Comparison of ENCODE assay signal across 11 cellular contexts in the genomic region with DNA sequence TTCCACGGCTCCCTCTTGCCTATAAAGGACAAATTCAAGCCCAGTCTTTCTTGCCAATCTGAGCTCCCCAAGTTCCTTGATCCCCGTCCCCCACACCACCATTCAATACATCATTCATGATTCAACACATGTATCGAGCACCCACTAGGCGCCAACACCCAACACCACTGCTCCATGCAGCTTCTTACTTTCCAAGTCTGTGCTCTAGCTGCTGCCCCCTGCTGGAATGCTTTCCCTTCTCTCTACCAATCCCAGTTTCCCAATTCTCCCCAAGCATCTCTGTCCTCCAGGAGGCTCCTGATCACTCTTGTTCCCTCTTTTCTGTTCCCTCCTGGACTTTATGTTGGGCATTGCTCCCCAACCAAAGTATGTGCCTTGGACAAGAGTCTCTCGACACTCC.
DNase-seq lines count a peak whose midpoint lies in the region; ATAC-seq, FAIRE-seq and TF ChIP-seq lines count a peak whose summit lies in the region.
"Had no signal": no experiment of that assay in that cellular context is flagged by ENCODE, and none has a peak within 500 bp of the region (broad histone marks: within the 10 kb centered on the region; RNA-seq: fewer than 3 reads in every experiment).

No MANE protein-coding gene starts in this region.

- H3K4me1 ChIP-seq in endothelial cell of umbilical vein (ENCODE audit: control insufficient read depth, extremely low read depth, insufficient read depth, low read length) (peaks cover 13% of the 10 kb centered on the region), subcutaneous abdominal adipose tissue (ENCODE audit: control insufficient read depth in 5 of 5, insufficient read depth in 5 of 5, low read length in 5 of 5) (peaks cover 20 to 76% (median 63%) of the 10 kb centered on the region in 5 donors)

- H2AFZ ChIP-seq in endothelial cell of umbilical vein (ENCODE audit: low read depth, low read length) = no peak overlapping the region

- H3K36me3 ChIP-seq in MG63 (no peaks in the 10 kb centered on the region), endothelial cell of umbilical vein (ENCODE audit: control insufficient read depth in 2 of 2, extremely low read depth in 1 of 2, insufficient read depth in 2 of 2, low read length in 2 of 2) (no peaks in the 10 kb centered on the region), subcutaneous abdominal adipose tissue (ENCODE audit: control insufficient read depth in 5 of 5, insufficient read depth in 5 of 5, low read length in 5 of 5) (peaks cover 0 to 2% (median 0%) of the 10 kb centered on the region in 5 donors)

- no peaks in the 10 kb centered on the region for H4K20me1 ChIP-seq in endothelial cell of umbilical vein (replicated peaks; ENCODE audit: control insufficient read depth, extremely low read depth, insufficient read depth, low read length)

- H3K27ac Mint-ChIP-seq in T-helper 2 cell treated with Interferon-gamma antibody and Interleukin-4, amounts not matched to agents 5 μg/mL and 100 μg/mL, for 36 hours = peak overlapping the region; percentile 9

- peak; percentile 43 to 51 for TF ChIP-seq CTCF in endothelial cell of umbilical vein (IDR thresholded peaks at IDR 0.05; ENCODE audit: extremely low read depth in 1 of 2, insufficient read depth in 1 of 2, low read depth in 1 of 2, low read length in 2 of 2)

- H3K9me3 Mint-ChIP-seq in T-helper 2 cell treated with Interferon-gamma antibody and Interleukin-4, amounts not matched to agents 5 μg/mL and 100 μg/mL, for 36 hours = no peaks in the 10 kb centered on the region
- H3K9me3 Mint-ChIP-seq: central memory CD8-positive, alpha-beta T cell had no signal

- intact Hi-C loops in endothelial cell of umbilical vein (cut with micrococcal nuclease) = loop anchor here (1.0 kb wide), 1 partner anchor 67 kb away; no protein-coding TSS in a partner anchor

- no peaks in the 10 kb centered on the region for H3K9me1 ChIP-seq in endothelial cell of umbilical vein (replicated peaks; ENCODE audit: control insufficient read depth, extremely low read depth, insufficient read depth, low read length)

- no peak for ATAC-seq in HG03139 (IDR thresholded peaks at IDR 0.05; ENCODE audit: unreplicated experiment)
- no peak for ATAC-seq in GM21381 (IDR thresholded peaks at IDR 0.05; ENCODE audit: unreplicated experiment)

- FAIRE-seq in endothelial cell of umbilical vein (lab: Jason Lieb, UNC) = peak; percentile 72
- FAIRE-seq: G401.6 had no signal

- H3K27ac ChIP-seq in endothelial cell of umbilical vein (ENCODE audit: insufficient read depth, low read depth, low read length) (no peak overlapping the region), subcutaneous abdominal adipose tissue (ENCODE audit: low read depth, low read length) (peak overlapping the region; percentile 71)

- H3K9me3 ChIP-seq in MG63 (no peaks in the 10 kb centered on the region), endothelial cell of umbilical vein (replicated peaks; ENCODE audit: control insufficient read depth, insufficient read depth, low read length) (no peaks in the 10 kb centered on the region), subcutaneous abdominal adipose tissue (ENCODE audit: control insufficient read depth in 5 of 5, low read length in 5 of 5) (no peaks in the 10 kb centered on the region)

- TF ChIP-seq POLR2A in endothelial cell of umbilical vein (IDR thresholded peaks at IDR 0.05; ENCODE audit: low read depth, low read length) = no peak

- H3K79me2 ChIP-seq in endothelial cell of umbilical vein (ENCODE audit: control insufficient read depth, insufficient read depth, low read length) = no peaks in the 10 kb centered on the region

- DNase-seq in T-helper 2 cell treated with Interferon-gamma antibody and Interleukin-4, amounts not matched to agents 5 μg/mL and 100 μg/mL, for 36 hours (ENCODE audit: low spot score) = no peak
- DNase-seq in T-helper 2 cell (no peak), MG63 (peak; percentile 38), endothelial cell of umbilical vein (ENCODE audit: low read depth, low spot score) (no peak), GF-D8 (lab: John Stamatoyannopoulos, UW) (no peak)
- DNase-seq: NCI-H1436 had no signal

- peaks cover 12% of the 10 kb centered on the region for H3K4me1 Mint-ChIP-seq in T-helper 2 cell treated with Interferon-gamma antibody and Interleukin-4, amounts not matched to agents 5 μg/mL and 100 μg/mL, for 36 hours (ENCODE audit: low read depth)

- POLR2A ChIA-PET in endothelial cell of umbilical vein (lab: Charles Lee) = no interaction called here

- CTCF ChIA-PET in endothelial cell of umbilical vein (lab: Charles Lee) = interaction anchor here (0.7 to 3.2 kb wide), 11 partner anchors 9 to 68 kb away, joined by 3 to 25 read pairs (median 3); no protein-coding TSS in a partner anchor

- no peak overlapping the region for H3K9ac ChIP-seq in endothelial cell of umbilical vein (replicated peaks; ENCODE audit: extremely low read depth, insufficient read depth, low read length)
- H3K9ac ChIP-seq in subcutaneous abdominal adipose tissue (ENCODE audit: low read length in 5 of 5) = peak overlapping the region in 1 of 5 donors; percentile 45

- H3K4me3 Mint-ChIP-seq in T-helper 2 cell treated with Interferon-gamma antibody and Interleukin-4, amounts not matched to agents 5 μg/mL and 100 μg/mL, for 36 hours = no peak overlapping the region
- H3K4me3 Mint-ChIP-seq: central memory CD8-positive, alpha-beta T cell had no signal

- BruUV-seq in endothelial cell of umbilical vein (replicated peaks; lab: Mats Ljungman, UMichigan) = no TSS peak

- peaks cover 3% of the 10 kb centered on the region for H3K36me3 Mint-ChIP-seq in T-helper 2 cell treated with Interferon-gamma antibody and Interleukin-4, amounts not matched to agents 5 μg/mL and 100 μg/mL, for 36 hours (ENCODE audit: low read depth)

- H3K4me3 ChIP-seq in MG63 = no peak overlapping the region
- H3K4me3 ChIP-seq in endothelial cell of umbilical vein (replicated peaks in 1 of 3; ENCODE audit: insufficient read depth in 1 of 3, low read depth in 1 of 3, low read length in 3 of 3) = no peak overlapping the region
- no peak overlapping the region for H3K4me3 ChIP-seq in subcutaneous abdominal adipose tissue (ENCODE audit: low read depth in 1 of 5, low read length in 5 of 5)

- no peaks in the 10 kb centered on the region for H3K27me3 Mint-ChIP-seq in T-helper 2 cell treated with Interferon-gamma antibody and Interleukin-4, amounts not matched to agents 5 μg/mL and 100 μg/mL, for 36 hours (ENCODE audit: low read depth)
- H3K27me3 Mint-ChIP-seq: central memory CD8-positive, alpha-beta T cell had no signal

- dilution Hi-C loops in endothelial cell of umbilical vein (cut with MboI; ENCODE audit: extremely low pct_ligation_motif_present, low sequenced_read_pairs) = no loop called here

- no peaks in the 10 kb centered on the region for H3K27me3 ChIP-seq in MG63
- no peaks in the 10 kb centered on the region for H3K27me3 ChIP-seq in endothelial cell of umbilical vein (ENCODE audit: control insufficient read depth in 2 of 2, insufficient read depth in 2 of 2, low read length in 2 of 2)
- no peaks in the 10 kb centered on the region for H3K27me3 ChIP-seq in subcutaneous abdominal adipose tissue (ENCODE audit: control insufficient read depth in 5 of 5, insufficient read depth in 4 of 5, low read length in 5 of 5)

- H3K4me2 ChIP-seq in endothelial cell of umbilical vein (ENCODE audit: insufficient read depth, low read length) = no peak overlapping the region

TF ChIP-seq in endothelial cell of umbilical vein, 7 proteins besides CTCF, POLR2A, EP300 and RAD21:
- TF ChIP-seq, protein P1, sequence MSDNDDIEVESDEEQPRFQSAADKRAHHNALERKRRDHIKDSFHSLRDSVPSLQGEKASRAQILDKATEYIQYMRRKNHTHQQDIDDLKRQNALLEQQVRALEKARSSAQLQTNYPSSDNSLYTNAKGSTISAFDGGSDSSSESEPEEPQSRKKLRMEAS (IDR thresholded peaks at IDR 0.05; ENCODE audit: insufficient read depth, insufficient read length) = no peak
- no peak for TF ChIP-seq JUN (IDR thresholded peaks at IDR 0.05; ENCODE audit: borderline replicate concordance, insufficient read depth, insufficient read length, low read depth)
TF ChIP-seq in endothelial cell of umbilical vein: peak in this region for 0.
